ENCODE assay signal across 2 cellular contexts in the genomic region with DNA sequence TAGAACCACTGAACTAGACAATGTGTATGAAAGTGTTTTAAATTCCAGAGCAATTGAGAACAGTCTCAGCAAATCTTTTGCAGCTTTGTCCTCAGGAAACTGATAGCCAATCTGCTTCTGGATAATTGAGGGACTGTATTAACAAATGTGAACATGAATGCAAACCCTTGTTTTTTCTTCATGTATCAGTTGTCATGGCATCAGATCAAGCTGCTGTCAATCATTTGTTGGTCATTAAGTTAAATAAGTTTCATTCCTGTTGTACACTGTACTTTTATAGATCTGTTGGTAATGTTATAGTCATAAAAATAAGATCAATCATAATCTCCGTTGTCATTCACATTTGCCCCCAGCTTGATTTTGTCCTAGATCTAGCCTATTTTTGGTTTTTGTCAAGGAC.
TF ChIP-seq lines count a peak whose summit lies in the region.

No MANE protein-coding gene starts in this region.

TF ChIP-seq in HEK293T, 16 proteins besides CTCF, POLR2A, EP300 and RAD21:
- TF ChIP-seq, protein P1, sequence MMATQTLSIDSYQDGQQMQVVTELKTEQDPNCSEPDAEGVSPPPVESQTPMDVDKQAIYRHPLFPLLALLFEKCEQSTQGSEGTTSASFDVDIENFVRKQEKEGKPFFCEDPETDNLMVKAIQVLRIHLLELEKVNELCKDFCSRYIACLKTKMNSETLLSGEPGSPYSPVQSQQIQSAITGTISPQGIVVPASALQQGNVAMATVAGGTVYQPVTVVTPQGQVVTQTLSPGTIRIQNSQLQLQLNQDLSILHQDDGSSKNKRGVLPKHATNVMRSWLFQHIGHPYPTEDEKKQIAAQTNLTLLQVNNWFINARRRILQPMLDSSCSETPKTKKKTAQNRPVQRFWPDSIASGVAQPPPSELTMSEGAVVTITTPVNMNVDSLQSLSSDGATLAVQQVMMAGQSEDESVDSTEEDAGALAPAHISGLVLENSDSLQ (IDR thresholded peaks at IDR 0.05), result peak; percentile 76
- no peak for TF ChIP-seq CTBP1 (IDR thresholded peaks at IDR 0.05; ENCODE audit: borderline replicate concordance)
- TF ChIP-seq L3MBTL2 (conservative IDR thresholded peaks at IDR 0.05), result no peak

TF ChIP-seq in K562, 482 proteins besides CTCF, POLR2A, EP300 and RAD21 (continued from another document):
- TF ChIP-seq, protein P1 (IDR thresholded peaks at IDR 0.05), result peak; percentile 66
